8 cellular contexts compared by ENCODE assay signal in the genomic region with DNA sequence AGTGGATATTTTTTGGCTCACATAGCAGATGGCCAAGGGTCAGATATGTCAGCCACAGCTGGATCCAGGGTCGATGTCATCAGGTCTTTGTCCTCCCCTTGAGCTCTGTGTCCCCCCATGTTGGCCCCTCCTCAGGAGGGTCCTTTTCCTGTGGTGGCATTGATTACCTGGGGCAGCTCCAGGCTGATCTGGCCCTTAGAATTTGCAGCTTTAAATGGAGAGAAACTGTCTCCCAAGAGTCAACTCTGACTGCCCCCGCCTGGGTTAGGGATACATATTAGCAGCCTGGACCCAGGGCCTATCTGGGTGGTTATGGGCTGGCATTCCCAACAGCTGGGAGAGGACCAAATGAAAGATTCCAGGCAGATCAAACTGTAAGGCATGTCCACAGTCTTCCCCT.
"Had no signal": no experiment of that assay in that cellular context is flagged by ENCODE, and none has a peak within 500 bp of the region (broad histone marks: within the 10 kb centered on the region; RNA-seq: fewer than 3 reads in every experiment).

No MANE protein-coding gene starts in this region.

- H3K27ac Mint-ChIP-seq: GM23338, H9, HFFc6 had no signal

- H2AFZ ChIP-seq: GM23248, GM23338 had no signal

- H3K36me3 ChIP-seq: HAP-1 had no signal

- H3K9ac ChIP-seq: GM23248 had no signal

- H3K4me3 Mint-ChIP-seq: GM23338, H9, HFFc6 had no signal

- H3K4me1 Mint-ChIP-seq: GM23338, H9 had no signal

- H3K4me1 ChIP-seq: HAP-1 had no signal

- H3K4me2 ChIP-seq: GM23338 had no signal

- H3K9me3 ChIP-seq: HAP-1 had no signal

- H3K27ac ChIP-seq: GM23248 had no signal

- DNase-seq: GM23248, GOT3, H7, H9, HCEC 1CT, HFFc6 had no signal

- H3K4me3 ChIP-seq: GM23248, GM23338, HAP-1 had no signal
